ENCODE assay signal across 24 cellular contexts in genomic region chr1:228687562-228687961, GRCh38.
"Had no signal": no experiment of that assay in that cellular context is flagged by ENCODE, and none has a peak within 500 bp of the region (broad histone marks: within the 10 kb centered on the region; RNA-seq: fewer than 3 reads in every experiment).

No MANE protein-coding gene starts in this region.

- ATAC-seq: left lobe of liver; naive thymus-derived CD4-positive, alpha-beta T cell; right lobe of liver; stimulated activated naive B cell treated with anti-CD40 and anti-IgM and Interleukin-4, amounts not matched to agents 10 μg/mL and 1 μg/mL and 100 μg/mL, for 72 hours had no signal

- H2AFZ ChIP-seq: neural progenitor cell, parathyroid adenoma had no signal

- H3K9me3 Mint-ChIP-seq: naive thymus-derived CD4-positive, alpha-beta T cell; nephron; neural progenitor cell; stimulated activated naive B cell treated with anti-CD40 and anti-IgM and Interleukin-4, amounts not matched to agents 10 μg/mL and 1 μg/mL and 100 μg/mL, for 72 hours; stimulated activated naive CD8-positive, alpha-beta T cell treated with anti-CD3 and anti-CD28 coated beads, Interleukin-15, Interleukin-2, amounts not matched to agents 100 ng/mL and 50 ng/mL, for 24 hours had no signal

- H3K4me1 ChIP-seq: esophagus squamous epithelium, neural progenitor cell, parathyroid adenoma, right lobe of liver, transverse colon had no signal

- H3K4me3 Mint-ChIP-seq: naive thymus-derived CD4-positive, alpha-beta T cell; nephron; neural progenitor cell; stimulated activated naive B cell treated with anti-CD40 and anti-IgM and Interleukin-4, amounts not matched to agents 10 μg/mL and 1 μg/mL and 100 μg/mL, for 72 hours; stimulated activated naive CD8-positive, alpha-beta T cell treated with anti-CD3 and anti-CD28 coated beads, Interleukin-15, Interleukin-2, amounts not matched to agents 100 ng/mL and 50 ng/mL, for 24 hours had no signal

- H3K4me1 Mint-ChIP-seq: stimulated activated naive B cell treated with anti-CD40 and anti-IgM and Interleukin-4, amounts not matched to agents 10 μg/mL and 1 μg/mL and 100 μg/mL, for 72 hours had no signal

- H3K27ac ChIP-seq: coronary artery, esophagus squamous epithelium, neural progenitor cell, parathyroid adenoma, right lobe of liver, transverse colon, vagina had no signal

- H3K9me3 ChIP-seq: esophagus squamous epithelium, right lobe of liver, transverse colon, vagina had no signal

- FAIRE-seq: frontal cortex, kidney, small intestine had no signal

- H3K79me2 ChIP-seq: parathyroid adenoma had no signal

- H3K4me2 ChIP-seq: neural progenitor cell had no signal

- H3K27me3 ChIP-seq: neural progenitor cell, right lobe of liver, transverse colon, vagina had no signal

- H3K4me3 ChIP-seq: coronary artery, esophagus squamous epithelium, neural progenitor cell, right lobe of liver, transverse colon, vagina had no signal

- H3K36me3 ChIP-seq: esophagus squamous epithelium, neural progenitor cell, right lobe of liver, transverse colon, vagina had no signal

- H3K9ac ChIP-seq: neural progenitor cell, parathyroid adenoma had no signal

- DNase-seq: dermis blood vessel endothelial cell; effector memory CD4-positive, alpha-beta T cell; erythroblast; esophagus squamous epithelium; kidney; mammary epithelial cell; mesendoderm; midbrain; naive thymus-derived CD4-positive, alpha-beta T cell; right lobe of liver; small intestine; stimulated activated CD4-positive, alpha-beta T cell treated with anti-CD3 and anti-CD28 coated beads, Interleukin-15, amount 100 ng/mL, for 24 hours; stimulated activated CD4-positive, alpha-beta T cell treated with anti-CD3 and anti-CD28 coated beads, Interleukin-2, amount 100 ng/mL, for 48 hours; stimulated activated naive B cell treated with anti-CD40 and anti-IgM and Interleukin-4, amounts not matched to agents 10 μg/mL and 1 μg/mL and 100 μg/mL, for 72 hours; transverse colon had no signal

- H3K36me3 Mint-ChIP-seq: naive thymus-derived CD4-positive, alpha-beta T cell; neural progenitor cell; stimulated activated naive B cell treated with anti-CD40 and anti-IgM and Interleukin-4, amounts not matched to agents 10 μg/mL and 1 μg/mL and 100 μg/mL, for 72 hours had no signal

- H3K27ac Mint-ChIP-seq: naive thymus-derived CD4-positive, alpha-beta T cell; nephron; neural progenitor cell; progenitor cell of endocrine pancreas; stimulated activated naive B cell treated with anti-CD40 and anti-IgM and Interleukin-4, amounts not matched to agents 10 μg/mL and 1 μg/mL and 100 μg/mL, for 72 hours; stimulated activated naive CD8-positive, alpha-beta T cell treated with anti-CD3 and anti-CD28 coated beads, Interleukin-15, Interleukin-2, amounts not matched to agents 100 ng/mL and 50 ng/mL, for 24 hours had no signal
